Comparison of ENCODE assay signal across 1 cellular context in genomic region chr10:78255796-78256638, GRCh38.
A peak's percentile ranks its signal among the peaks of the same experiment; 100 is the strongest.
TF ChIP-seq lines count a peak whose summit lies in the region.

No MANE protein-coding gene starts in this region.

TF ChIP-seq in K562, 482 proteins besides CTCF, POLR2A, EP300 and RAD21 (continued from another document and continues in another):
- TF ChIP-seq CREB3L1 (IDR thresholded peaks at IDR 0.05; ENCODE audit: borderline replicate concordance, low read depth), result no peak
- no peak for TF ChIP-seq ETV6 (IDR thresholded peaks at IDR 0.05; ENCODE audit: borderline replicate concordance in 1 of 2, low read depth in 2 of 2, low read length in 1 of 2)
- no peak for TF ChIP-seq ETV6 (CRISPR knock-in tag; IDR thresholded peaks at IDR 0.05; ENCODE audit: borderline replicate concordance)
- no peak for TF ChIP-seq PHF20 (IDR thresholded peaks at IDR 0.05; ENCODE audit: partially characterized antibody)
- no peak for TF ChIP-seq IRF1 (CRISPR knock-in tag; IDR thresholded peaks at IDR 0.05; ENCODE audit: borderline replicate concordance)
- TF ChIP-seq SMAD3 (CRISPR knock-in tag; conservative IDR thresholded peaks at IDR 0.05), result 0 out of 2 replicates have a peak, but pooled peaks have one; percentile 36
- no peak for TF ChIP-seq FOXA1 (IDR thresholded peaks at IDR 0.05; ENCODE audit: borderline replicate concordance)
- peak; percentile 27 for TF ChIP-seq BHLHE40 (IDR thresholded peaks at IDR 0.05; ENCODE audit: low read length)
- no peak for TF ChIP-seq SRSF7 (optimal IDR thresholded peaks at IDR 0.05; ENCODE audit: low read depth, low read length)
- no peak; a peak in 1 of 4 replicates for TF ChIP-seq MAZ (CRISPR knock-in tag; conservative IDR thresholded peaks at IDR 0.05 in 1 of 2, IDR thresholded peaks at IDR 0.05 in 1 of 2)
- TF ChIP-seq CEBPG (CRISPR knock-in tag; IDR thresholded peaks at IDR 0.05), result peak; percentile 88
- peak; percentile 87 to 94 for TF ChIP-seq CEBPG (tag; conservative IDR thresholded peaks at IDR 0.05 in 1 of 2, IDR thresholded peaks at IDR 0.05 in 1 of 2)
- TF ChIP-seq POLR2H (tag; IDR thresholded peaks at IDR 0.05; ENCODE audit: low read depth), result no peak
- 0 out of 2 replicates have a peak, but pooled peaks have one; percentile 14 for TF ChIP-seq ZNF583 (CRISPR knock-in tag; IDR thresholded peaks at IDR 0.05)
- no peak for TF ChIP-seq ADNP (tag; IDR thresholded peaks at IDR 0.05)
- TF ChIP-seq ZNF766 (CRISPR knock-in tag; conservative IDR thresholded peaks at IDR 0.05), result peak; percentile 87
- no peak for TF ChIP-seq KLF10 (CRISPR knock-in tag; IDR thresholded peaks at IDR 0.05)
- TF ChIP-seq MLLT1 (IDR thresholded peaks at IDR 0.05), result no peak
- TF ChIP-seq, protein P1, sequence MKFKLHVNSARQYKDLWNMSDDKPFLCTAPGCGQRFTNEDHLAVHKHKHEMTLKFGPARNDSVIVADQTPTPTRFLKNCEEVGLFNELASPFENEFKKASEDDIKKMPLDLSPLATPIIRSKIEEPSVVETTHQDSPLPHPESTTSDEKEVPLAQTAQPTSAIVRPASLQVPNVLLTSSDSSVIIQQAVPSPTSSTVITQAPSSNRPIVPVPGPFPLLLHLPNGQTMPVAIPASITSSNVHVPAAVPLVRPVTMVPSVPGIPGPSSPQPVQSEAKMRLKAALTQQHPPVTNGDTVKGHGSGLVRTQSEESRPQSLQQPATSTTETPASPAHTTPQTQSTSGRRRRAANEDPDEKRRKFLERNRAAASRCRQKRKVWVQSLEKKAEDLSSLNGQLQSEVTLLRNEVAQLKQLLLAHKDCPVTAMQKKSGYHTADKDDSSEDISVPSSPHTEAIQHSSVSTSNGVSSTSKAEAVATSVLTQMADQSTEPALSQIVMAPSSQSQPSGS (CRISPR knock-in tag; IDR thresholded peaks at IDR 0.05), result no peak
- no peak for TF ChIP-seq ZNF507 (tag; conservative IDR thresholded peaks at IDR 0.05)
- TF ChIP-seq, protein P2, sequence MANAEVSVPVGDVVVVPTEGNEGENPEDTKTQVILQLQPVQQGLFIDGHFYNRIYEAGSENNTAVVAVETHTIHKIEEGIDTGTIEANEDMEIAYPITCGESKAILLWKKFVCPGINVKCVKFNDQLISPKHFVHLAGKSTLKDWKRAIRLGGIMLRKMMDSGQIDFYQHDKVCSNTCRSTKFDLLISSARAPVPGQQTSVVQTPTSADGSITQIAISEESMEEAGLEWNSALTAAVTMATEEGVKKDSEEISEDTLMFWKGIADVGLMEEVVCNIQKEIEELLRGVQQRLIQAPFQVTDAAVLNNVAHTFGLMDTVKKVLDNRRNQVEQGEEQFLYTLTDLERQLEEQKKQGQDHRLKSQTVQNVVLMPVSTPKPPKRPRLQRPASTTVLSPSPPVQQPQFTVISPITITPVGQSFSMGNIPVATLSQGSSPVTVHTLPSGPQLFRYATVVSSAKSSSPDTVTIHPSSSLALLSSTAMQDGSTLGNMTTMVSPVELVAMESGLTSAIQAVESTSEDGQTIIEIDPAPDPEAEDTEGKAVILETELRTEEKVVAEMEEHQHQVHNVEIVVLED (CRISPR knock-in tag; IDR thresholded peaks at IDR 0.05), result no peak
- TF ChIP-seq ZNF232 (CRISPR knock-in tag; IDR thresholded peaks at IDR 0.05), result no peak
- TF ChIP-seq, protein P3, sequence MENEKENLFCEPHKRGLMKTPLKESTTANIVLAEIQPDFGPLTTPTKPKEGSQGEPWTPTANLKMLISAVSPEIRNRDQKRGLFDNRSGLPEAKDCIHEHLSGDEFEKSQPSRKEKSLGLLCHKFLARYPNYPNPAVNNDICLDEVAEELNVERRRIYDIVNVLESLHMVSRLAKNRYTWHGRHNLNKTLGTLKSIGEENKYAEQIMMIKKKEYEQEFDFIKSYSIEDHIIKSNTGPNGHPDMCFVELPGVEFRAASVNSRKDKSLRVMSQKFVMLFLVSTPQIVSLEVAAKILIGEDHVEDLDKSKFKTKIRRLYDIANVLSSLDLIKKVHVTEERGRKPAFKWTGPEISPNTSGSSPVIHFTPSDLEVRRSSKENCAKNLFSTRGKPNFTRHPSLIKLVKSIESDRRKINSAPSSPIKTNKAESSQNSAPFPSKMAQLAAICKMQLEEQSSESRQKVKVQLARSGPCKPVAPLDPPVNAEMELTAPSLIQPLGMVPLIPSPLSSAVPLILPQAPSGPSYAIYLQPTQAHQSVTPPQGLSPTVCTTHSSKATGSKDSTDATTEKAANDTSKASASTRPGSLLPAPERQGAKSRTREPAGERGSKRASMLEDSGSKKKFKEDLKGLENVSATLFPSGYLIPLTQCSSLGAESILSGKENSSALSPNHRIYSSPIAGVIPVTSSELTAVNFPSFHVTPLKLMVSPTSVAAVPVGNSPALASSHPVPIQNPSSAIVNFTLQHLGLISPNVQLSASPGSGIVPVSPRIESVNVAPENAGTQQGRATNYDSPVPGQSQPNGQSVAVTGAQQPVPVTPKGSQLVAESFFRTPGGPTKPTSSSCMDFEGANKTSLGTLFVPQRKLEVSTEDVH (IDR thresholded peaks at IDR 0.05; ENCODE audit: low read depth, partially characterized antibody), result no peak
- TF ChIP-seq RBM14 (IDR thresholded peaks at IDR 0.05; ENCODE audit: borderline replicate concordance, insufficient read depth, low read depth, low read length), result no peak
- TF ChIP-seq, protein P4, sequence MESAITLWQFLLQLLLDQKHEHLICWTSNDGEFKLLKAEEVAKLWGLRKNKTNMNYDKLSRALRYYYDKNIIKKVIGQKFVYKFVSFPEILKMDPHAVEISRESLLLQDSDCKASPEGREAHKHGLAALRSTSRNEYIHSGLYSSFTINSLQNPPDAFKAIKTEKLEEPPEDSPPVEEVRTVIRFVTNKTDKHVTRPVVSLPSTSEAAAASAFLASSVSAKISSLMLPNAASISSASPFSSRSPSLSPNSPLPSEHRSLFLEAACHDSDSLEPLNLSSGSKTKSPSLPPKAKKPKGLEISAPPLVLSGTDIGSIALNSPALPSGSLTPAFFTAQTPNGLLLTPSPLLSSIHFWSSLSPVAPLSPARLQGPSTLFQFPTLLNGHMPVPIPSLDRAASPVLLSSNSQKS (CRISPR knock-in tag; IDR thresholded peaks at IDR 0.05), result no peak
- no peak for TF ChIP-seq ZNF184 (CRISPR knock-in tag; IDR thresholded peaks at IDR 0.05)
- no peak for TF ChIP-seq SMARCB1 (IDR thresholded peaks at IDR 0.05; ENCODE audit: insufficient read length, low read depth)
- no peak for TF ChIP-seq CHD7 (IDR thresholded peaks at IDR 0.05; ENCODE audit: low read depth, low read length)
- peak; percentile 67 for TF ChIP-seq TEAD4 (IDR thresholded peaks at IDR 0.05; ENCODE audit: low read length)
- no peak for TF ChIP-seq TEAD4 (CRISPR knock-in tag; IDR thresholded peaks at IDR 0.05; ENCODE audit: borderline replicate concordance)
- TF ChIP-seq SIX5 (IDR thresholded peaks at IDR 0.05; ENCODE audit: borderline replicate concordance in 1 of 2, insufficient read depth in 1 of 2, low read depth in 1 of 2, low read length in 2 of 2), result no peak
- TF ChIP-seq ATF7 (IDR thresholded peaks at IDR 0.05), result peak; percentile 88
- no peak for TF ChIP-seq SMAD2 (IDR thresholded peaks at IDR 0.05; ENCODE audit: low read depth, low read length)
- no peak for TF ChIP-seq RBM39 (optimal IDR thresholded peaks at IDR 0.05; ENCODE audit: low read depth, low read length)
- no peak for TF ChIP-seq ZSCAN29 (IDR thresholded peaks at IDR 0.05)
- TF ChIP-seq RFX7 (CRISPR knock-in tag; IDR thresholded peaks at IDR 0.05), result no peak
- no peak for TF ChIP-seq PHB (CRISPR knock-in tag; IDR thresholded peaks at IDR 0.05)
- TF ChIP-seq BMI1 (IDR thresholded peaks at IDR 0.05; ENCODE audit: low read length), result no peak
